3 cellular contexts compared by ENCODE assay signal in genomic region chr10:21423338-21423737, GRCh38.
TF ChIP-seq lines count a peak whose summit lies in the region.

No MANE protein-coding gene starts in this region.

TF ChIP-seq in HepG2, 621 proteins besides CTCF, POLR2A, EP300 and RAD21 (continued from another document):
- TF ChIP-seq ATM (IDR thresholded peaks at IDR 0.05; ENCODE audit: borderline replicate concordance) (0 out of 2 replicates have a peak, but pooled peaks have one; percentile 32), FOXA1 (IDR thresholded peaks at IDR 0.05) (peak; percentile 20; the same call in 1 of the 2 replicates), FOXA1 (CRISPR knock-in tag; IDR thresholded peaks at IDR 0.05) (no peak), JARID2 (CRISPR knock-in tag; IDR thresholded peaks at IDR 0.05; ENCODE audit: insufficient replicate concordance) (no peak), YY1 (IDR thresholded peaks at IDR 0.05; ENCODE audit: insufficient read depth, insufficient replicate concordance, low read depth, low read length) (no peak)
- TF ChIP-seq, protein P1, sequence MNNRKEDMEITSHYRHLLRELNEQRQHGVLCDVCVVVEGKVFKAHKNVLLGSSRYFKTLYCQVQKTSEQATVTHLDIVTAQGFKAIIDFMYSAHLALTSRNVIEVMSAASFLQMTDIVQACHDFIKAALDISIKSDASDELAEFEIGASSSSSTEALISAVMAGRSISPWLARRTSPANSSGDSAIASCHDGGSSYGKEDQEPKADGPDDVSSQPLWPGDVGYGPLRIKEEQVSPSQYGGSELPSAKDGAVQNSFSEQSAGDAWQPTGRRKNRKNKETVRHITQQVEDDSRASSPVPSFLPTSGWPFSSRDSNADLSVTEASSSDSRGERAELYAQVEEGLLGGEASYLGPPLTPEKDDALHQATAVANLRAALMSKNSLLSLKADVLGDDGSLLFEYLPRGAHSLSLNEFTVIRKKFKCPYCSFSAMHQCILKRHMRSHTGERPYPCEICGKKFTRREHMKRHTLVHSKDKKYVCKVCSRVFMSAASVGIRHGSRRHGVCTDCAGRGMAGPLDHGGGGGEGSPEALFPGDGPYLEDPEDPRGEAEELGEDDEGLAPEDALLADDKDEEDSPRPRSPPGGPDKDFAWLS (CRISPR knock-in tag; IDR thresholded peaks at IDR 0.05; ENCODE audit: borderline replicate concordance): no peak

TF ChIP-seq in HEK293, 187 proteins besides CTCF, POLR2A, EP300 and RAD21 (continued from another document):
- TF ChIP-seq ZNF521 (tag by site-specific recombination; IDR thresholded peaks at IDR 0.05) (no peak), ZNF366 (tag by site-specific recombination; conservative IDR thresholded peaks at IDR 0.05) (peak; percentile 98), ZNF426 (tag by site-specific recombination; IDR thresholded peaks at IDR 0.05) (no peak), ZNF16 (tag by site-specific recombination; IDR thresholded peaks at IDR 0.05; ENCODE audit: low read depth) (no peak), INSM2 (tag by site-specific recombination; IDR thresholded peaks at IDR 0.05) (no peak), TCF7L2 (IDR thresholded peaks at IDR 0.05; ENCODE audit: borderline replicate concordance, low read depth, low read length) (no peak), PRDM1 (tag by site-specific recombination; IDR thresholded peaks at IDR 0.05) (0 out of 2 replicates have a peak, but pooled peaks have one; percentile 51), ZNF660 (tag by site-specific recombination; IDR thresholded peaks at IDR 0.05) (no peak), SETDB1 (IDR thresholded peaks at IDR 0.05; ENCODE audit: insufficient read length, low read length) (no peak), ZNF221 (tag by site-specific recombination; IDR thresholded peaks at IDR 0.05; ENCODE audit: borderline replicate concordance) (no peak), ZNF157 (tag by site-specific recombination; IDR thresholded peaks at IDR 0.05) (no peak), ZNF266 (tag by site-specific recombination; IDR thresholded peaks at IDR 0.05; ENCODE audit: low read depth) (no peak), ZIC2 (tag by site-specific recombination; IDR thresholded peaks at IDR 0.05) (no peak), KLF1 (tag by site-specific recombination; IDR thresholded peaks at IDR 0.05) (no peak), ZNF837 (tag by site-specific recombination; IDR thresholded peaks at IDR 0.05) (no peak)
- TF ChIP-seq, protein P2, sequence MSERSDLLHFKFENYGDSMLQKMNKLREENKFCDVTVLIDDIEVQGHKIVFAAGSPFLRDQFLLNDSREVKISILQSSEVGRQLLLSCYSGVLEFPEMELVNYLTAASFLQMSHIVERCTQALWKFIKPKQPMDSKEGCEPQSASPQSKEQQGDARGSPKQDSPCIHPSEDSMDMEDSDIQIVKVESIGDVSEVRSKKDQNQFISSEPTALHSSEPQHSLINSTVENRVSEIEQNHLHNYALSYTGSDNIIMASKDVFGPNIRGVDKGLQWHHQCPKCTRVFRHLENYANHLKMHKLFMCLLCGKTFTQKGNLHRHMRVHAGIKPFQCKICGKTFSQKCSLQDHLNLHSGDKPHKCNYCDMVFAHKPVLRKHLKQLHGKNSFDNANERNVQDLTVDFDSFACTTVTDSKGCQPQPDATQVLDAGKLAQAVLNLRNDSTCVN (tag by site-specific recombination; optimal IDR thresholded peaks at IDR 0.05): no peak
TF ChIP-seq in HEK293: peak in this region for 2.

TF ChIP-seq in WTC11, 78 proteins besides CTCF, POLR2A, EP300 and RAD21:
- TF ChIP-seq, protein P3, sequence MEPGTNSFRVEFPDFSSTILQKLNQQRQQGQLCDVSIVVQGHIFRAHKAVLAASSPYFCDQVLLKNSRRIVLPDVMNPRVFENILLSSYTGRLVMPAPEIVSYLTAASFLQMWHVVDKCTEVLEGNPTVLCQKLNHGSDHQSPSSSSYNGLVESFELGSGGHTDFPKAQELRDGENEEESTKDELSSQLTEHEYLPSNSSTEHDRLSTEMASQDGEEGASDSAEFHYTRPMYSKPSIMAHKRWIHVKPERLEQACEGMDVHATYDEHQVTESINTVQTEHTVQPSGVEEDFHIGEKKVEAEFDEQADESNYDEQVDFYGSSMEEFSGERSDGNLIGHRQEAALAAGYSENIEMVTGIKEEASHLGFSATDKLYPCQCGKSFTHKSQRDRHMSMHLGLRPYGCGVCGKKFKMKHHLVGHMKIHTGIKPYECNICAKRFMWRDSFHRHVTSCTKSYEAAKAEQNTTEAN (CRISPR knock-in tag; IDR thresholded peaks at IDR 0.05): no peak
- TF ChIP-seq, protein P4, sequence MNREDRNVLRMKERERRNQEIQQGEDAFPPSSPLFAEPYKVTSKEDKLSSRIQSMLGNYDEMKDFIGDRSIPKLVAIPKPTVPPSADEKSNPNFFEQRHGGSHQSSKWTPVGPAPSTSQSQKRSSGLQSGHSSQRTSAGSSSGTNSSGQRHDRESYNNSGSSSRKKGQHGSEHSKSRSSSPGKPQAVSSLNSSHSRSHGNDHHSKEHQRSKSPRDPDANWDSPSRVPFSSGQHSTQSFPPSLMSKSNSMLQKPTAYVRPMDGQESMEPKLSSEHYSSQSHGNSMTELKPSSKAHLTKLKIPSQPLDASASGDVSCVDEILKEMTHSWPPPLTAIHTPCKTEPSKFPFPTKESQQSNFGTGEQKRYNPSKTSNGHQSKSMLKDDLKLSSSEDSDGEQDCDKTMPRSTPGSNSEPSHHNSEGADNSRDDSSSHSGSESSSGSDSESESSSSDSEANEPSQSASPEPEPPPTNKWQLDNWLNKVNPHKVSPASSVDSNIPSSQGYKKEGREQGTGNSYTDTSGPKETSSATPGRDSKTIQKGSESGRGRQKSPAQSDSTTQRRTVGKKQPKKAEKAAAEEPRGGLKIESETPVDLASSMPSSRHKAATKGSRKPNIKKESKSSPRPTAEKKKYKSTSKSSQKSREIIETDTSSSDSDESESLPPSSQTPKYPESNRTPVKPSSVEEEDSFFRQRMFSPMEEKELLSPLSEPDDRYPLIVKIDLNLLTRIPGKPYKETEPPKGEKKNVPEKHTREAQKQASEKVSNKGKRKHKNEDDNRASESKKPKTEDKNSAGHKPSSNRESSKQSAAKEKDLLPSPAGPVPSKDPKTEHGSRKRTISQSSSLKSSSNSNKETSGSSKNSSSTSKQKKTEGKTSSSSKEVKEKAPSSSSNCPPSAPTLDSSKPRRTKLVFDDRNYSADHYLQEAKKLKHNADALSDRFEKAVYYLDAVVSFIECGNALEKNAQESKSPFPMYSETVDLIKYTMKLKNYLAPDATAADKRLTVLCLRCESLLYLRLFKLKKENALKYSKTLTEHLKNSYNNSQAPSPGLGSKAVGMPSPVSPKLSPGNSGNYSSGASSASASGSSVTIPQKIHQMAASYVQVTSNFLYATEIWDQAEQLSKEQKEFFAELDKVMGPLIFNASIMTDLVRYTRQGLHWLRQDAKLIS (CRISPR knock-in tag; IDR thresholded peaks at IDR 0.05; ENCODE audit: borderline replicate concordance): no peak
- TF ChIP-seq RORB (CRISPR knock-in tag; IDR thresholded peaks at IDR 0.05): no peak
- no peak for TF ChIP-seq E2F4 (CRISPR knock-in tag; IDR thresholded peaks at IDR 0.05; ENCODE audit: borderline replicate concordance, low read depth)
- no peak for TF ChIP-seq EMX1 (CRISPR knock-in tag; IDR thresholded peaks at IDR 0.05)
- no peak for TF ChIP-seq HMGA2 (CRISPR knock-in tag; IDR thresholded peaks at IDR 0.05)
- TF ChIP-seq GRHL2 (CRISPR knock-in tag; IDR thresholded peaks at IDR 0.05; ENCODE audit: insufficient replicate concordance, severe bottlenecking): no peak
- TF ChIP-seq SOX15 (CRISPR knock-in tag; IDR thresholded peaks at IDR 0.05): no peak
- TF ChIP-seq, protein P5, sequence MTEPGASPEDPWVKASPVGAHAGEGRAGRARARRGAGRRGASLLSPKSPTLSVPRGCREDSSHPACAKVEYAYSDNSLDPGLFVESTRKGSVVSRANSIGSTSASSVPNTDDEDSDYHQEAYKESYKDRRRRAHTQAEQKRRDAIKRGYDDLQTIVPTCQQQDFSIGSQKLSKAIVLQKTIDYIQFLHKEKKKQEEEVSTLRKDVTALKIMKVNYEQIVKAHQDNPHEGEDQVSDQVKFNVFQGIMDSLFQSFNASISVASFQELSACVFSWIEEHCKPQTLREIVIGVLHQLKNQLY (CRISPR knock-in tag; IDR thresholded peaks at IDR 0.05): no peak
- TF ChIP-seq OVOL2 (CRISPR knock-in tag; IDR thresholded peaks at IDR 0.05; ENCODE audit: borderline replicate concordance): no peak
- TF ChIP-seq NFE2L1 (CRISPR knock-in tag; IDR thresholded peaks at IDR 0.05): no peak
- TF ChIP-seq NFATC4 (CRISPR knock-in tag; IDR thresholded peaks at IDR 0.05): no peak
- TF ChIP-seq ZNF423 (CRISPR knock-in tag; IDR thresholded peaks at IDR 0.05): no peak
- TF ChIP-seq, protein P6, sequence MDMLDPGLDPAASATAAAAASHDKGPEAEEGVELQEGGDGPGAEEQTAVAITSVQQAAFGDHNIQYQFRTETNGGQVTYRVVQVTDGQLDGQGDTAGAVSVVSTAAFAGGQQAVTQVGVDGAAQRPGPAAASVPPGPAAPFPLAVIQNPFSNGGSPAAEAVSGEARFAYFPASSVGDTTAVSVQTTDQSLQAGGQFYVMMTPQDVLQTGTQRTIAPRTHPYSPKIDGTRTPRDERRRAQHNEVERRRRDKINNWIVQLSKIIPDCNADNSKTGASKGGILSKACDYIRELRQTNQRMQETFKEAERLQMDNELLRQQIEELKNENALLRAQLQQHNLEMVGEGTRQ (CRISPR knock-in tag; IDR thresholded peaks at IDR 0.05): no peak
- TF ChIP-seq ZNF532 (CRISPR knock-in tag; IDR thresholded peaks at IDR 0.05; ENCODE audit: borderline replicate concordance): no peak
- TF ChIP-seq SMAD3 (CRISPR knock-in tag; IDR thresholded peaks at IDR 0.05; ENCODE audit: borderline replicate concordance): no peak
- TF ChIP-seq, protein P7, sequence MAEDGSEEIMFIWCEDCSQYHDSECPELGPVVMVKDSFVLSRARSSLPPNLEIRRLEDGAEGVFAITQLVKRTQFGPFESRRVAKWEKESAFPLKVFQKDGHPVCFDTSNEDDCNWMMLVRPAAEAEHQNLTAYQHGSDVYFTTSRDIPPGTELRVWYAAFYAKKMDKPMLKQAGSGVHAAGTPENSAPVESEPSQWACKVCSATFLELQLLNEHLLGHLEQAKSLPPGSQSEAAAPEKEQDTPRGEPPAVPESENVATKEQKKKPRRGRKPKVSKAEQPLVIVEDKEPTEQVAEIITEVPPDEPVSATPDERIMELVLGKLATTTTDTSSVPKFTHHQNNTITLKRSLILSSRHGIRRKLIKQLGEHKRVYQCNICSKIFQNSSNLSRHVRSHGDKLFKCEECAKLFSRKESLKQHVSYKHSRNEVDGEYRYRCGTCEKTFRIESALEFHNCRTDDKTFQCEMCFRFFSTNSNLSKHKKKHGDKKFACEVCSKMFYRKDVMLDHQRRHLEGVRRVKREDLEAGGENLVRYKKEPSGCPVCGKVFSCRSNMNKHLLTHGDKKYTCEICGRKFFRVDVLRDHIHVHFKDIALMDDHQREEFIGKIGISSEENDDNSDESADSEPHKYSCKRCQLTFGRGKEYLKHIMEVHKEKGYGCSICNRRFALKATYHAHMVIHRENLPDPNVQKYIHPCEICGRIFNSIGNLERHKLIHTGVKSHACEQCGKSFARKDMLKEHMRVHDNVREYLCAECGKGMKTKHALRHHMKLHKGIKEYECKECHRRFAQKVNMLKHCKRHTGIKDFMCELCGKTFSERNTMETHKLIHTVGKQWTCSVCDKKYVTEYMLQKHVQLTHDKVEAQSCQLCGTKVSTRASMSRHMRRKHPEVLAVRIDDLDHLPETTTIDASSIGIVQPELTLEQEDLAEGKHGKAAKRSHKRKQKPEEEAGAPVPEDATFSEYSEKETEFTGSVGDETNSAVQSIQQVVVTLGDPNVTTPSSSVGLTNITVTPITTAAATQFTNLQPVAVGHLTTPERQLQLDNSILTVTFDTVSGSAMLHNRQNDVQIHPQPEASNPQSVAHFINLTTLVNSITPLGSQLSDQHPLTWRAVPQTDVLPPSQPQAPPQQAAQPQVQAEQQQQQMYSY (CRISPR knock-in tag; IDR thresholded peaks at IDR 0.05): no peak
